In genomic region chr1:15152318-15153183, GRCh38 we compare ENCODE assay signal across 8 cellular contexts. TPM values are rescaled to one million over a fixed set of nuclear protein-coding genes. Genes with fewer than 3 reads are reported as not detected.
DNase-seq lines count a peak whose midpoint lies in the region; ATAC-seq and TF ChIP-seq lines count a peak whose summit lies in the region.

No MANE protein-coding gene starts in this region.

- H3K14ac ChIP-seq in IMR-90 (replicated peaks; ENCODE audit: low read depth, low read length) = no peak overlapping the region

- POLR2A ChIA-PET in IMR-90 (lab: Charles Lee; ENCODE audit: unreplicated experiment) = no interaction called here

- TF ChIP-seq CTCF in IMR-90 (conservative IDR thresholded peaks at IDR 0.05; ENCODE audit: low read depth, low read length) = peak; percentile 85
- peak; percentile 85 for TF ChIP-seq CTCF in chondrocyte (IDR thresholded peaks at IDR 0.05)
- TF ChIP-seq CTCF in sigmoid colon (IDR thresholded peaks at IDR 0.05) = peak; percentile 45 to 78 (median 68)

- H3K23ac ChIP-seq in IMR-90 (ENCODE audit: low read depth, low read length) = no peak overlapping the region

- in situ Hi-C loops in IMR-90 (cut with MboI; ENCODE audit: low sequenced_read_pairs) = loop anchor here (5.0 to 10.0 kb wide), 2 partner anchors 120 to 272 kb away; no protein-coding TSS in a partner anchor

- WGBS in IMR-90 (ENCODE audit: extremely low coverage in 2 of 2, insufficient read length in 1 of 2), 2 experiments = 1% methylated on average over 40 of the region's 61 CpGs; no CpG with 5 or more reads in 1 of the 2 experiments
- 0 to 1% methylated on average over 61 of the region's 61 CpGs for WGBS in sigmoid colon, 2 donors

- no peak overlapping the region for H2BK5ac ChIP-seq in IMR-90 (ENCODE audit: low read depth, low read length, poor library complexity, severe bottlenecking)

- no peak overlapping the region for H2BK120ac ChIP-seq in IMR-90 (ENCODE audit: low read depth, low read length)

- peak overlapping the region in 1 of 2 experiments; percentile 7; a peak in 1 of 4 replicates for H4K8ac ChIP-seq in IMR-90 (ENCODE audit: low read depth in 2 of 2, low read length in 2 of 2)

- peaks cover 3% of the 10 kb centered on the region for H3K36me3 Mint-ChIP-seq in chondrocyte (ENCODE audit: low read depth)

- CTCF ChIA-PET in IMR-90 (lab: Yijun Ruan, JAX) = interaction anchor here (0.7 to 2.4 kb wide), 15 partner anchors 10 to 160 kb away, joined by 3 to 14 read pairs (median 3); no protein-coding TSS in a partner anchor

- peaks cover 4% of the 10 kb centered on the region for H3K9me3 Mint-ChIP-seq in chondrocyte (ENCODE audit: low read depth)

- peak overlapping the region; percentile 66 for H3K9ac ChIP-seq in IMR-90 (ENCODE audit: low read depth, low read length)

- H4K91ac ChIP-seq in IMR-90 (ENCODE audit: insufficient read depth, low read depth, low read length) = no peak overlapping the region

- H3K4me1 ChIP-seq in IMR-90 (ENCODE audit: control insufficient read depth, insufficient read depth, low read length) (peaks cover 19% of the 10 kb centered on the region), sigmoid colon (peaks cover 4 to 49% (median 45%) of the 10 kb centered on the region in 4 donors)

- no peak for TF ChIP-seq EP300 in sigmoid colon (IDR thresholded peaks at IDR 0.05)

- peak overlapping the region; percentile 89 for H3K4me3 Mint-ChIP-seq in chondrocyte (ENCODE audit: unreplicated experiment)

- peaks cover 3% of the 10 kb centered on the region; the same call in 1 of the 2 replicates for H3K9me3 ChIP-seq in IMR-90 (ENCODE audit: control insufficient read depth, insufficient read depth, low read length)
- no peaks in the 10 kb centered on the region for H3K9me3 ChIP-seq in sigmoid colon

- H3K4ac ChIP-seq in IMR-90 (ENCODE audit: low read depth, low read length) = no peak overlapping the region; the same call in 1 of the 2 replicates

- peak; percentile 94 for DNase-seq in DMS 273 (lab: John Stamatoyannopoulos, UW; ENCODE audit: unreplicated experiment)
- DNase-seq in IMR-90 = peak; percentile 91
- peak; percentile 89 for DNase-seq in RKO (ENCODE audit: low spot score)
- no peak for DNase-seq in chondrocyte (ENCODE audit: low spot score)
- peak; percentile 76 for DNase-seq in inferior parietal cortex (ENCODE audit: extremely low spot score)
- peak; percentile 97 for DNase-seq in sigmoid colon
- no peak for DNase-seq in GOT3 (lab: John Stamatoyannopoulos, UW)

- no peak overlapping the region for H2BK15ac ChIP-seq in IMR-90 (ENCODE audit: low read depth, low read length)

- ATAC-seq in IMR-90 (ENCODE audit: low read depth) (peak; percentile 56), HG03135 (IDR thresholded peaks at IDR 0.05; ENCODE audit: unreplicated experiment) (no peak)

- H3K27me3 Mint-ChIP-seq in chondrocyte (ENCODE audit: low read depth) = peaks cover 21% of the 10 kb centered on the region

- no peak overlapping the region; the same call in 1 of the 2 replicates for H3K18ac ChIP-seq in IMR-90 (ENCODE audit: low read depth, low read length)

- peaks cover 27 to 35% of the 10 kb centered on the region in 2 experiments for H3K79me1 ChIP-seq in IMR-90 (ENCODE audit: low read depth in 1 of 2, low read length in 2 of 2)

- intact Hi-C loops in IMR-90 (cut with micrococcal nuclease) (loop anchor here (1.0 to 2.0 kb wide), 3 partner anchors 60 to 278 kb away; no protein-coding TSS in a partner anchor), sigmoid colon (cut with DNase I) (loop anchor here (1.0 to 10.0 kb wide), 5 partner anchors 62 to 372 kb away; partner anchors contain the start of genes CASP9 and DNAJC16)

- H3K56ac ChIP-seq in IMR-90 (ENCODE audit: extremely low read depth, insufficient read depth, low read length) = no peak overlapping the region

- peak overlapping the region; percentile 85 for H2AK9ac ChIP-seq in IMR-90 (replicated peaks; ENCODE audit: low read depth, low read length, poor library complexity)

- BruUV-seq in IMR-90 (replicated peaks; lab: Mats Ljungman, UMichigan) = no TSS peak

- peaks cover 17% of the 10 kb centered on the region for H3K9me1 ChIP-seq in IMR-90 (ENCODE audit: insufficient read depth, low read length)

- 0 out of 2 replicates have a peak, but pooled peaks cover 3% of the 10 kb centered on the region for H3K27me3 ChIP-seq in IMR-90 (ENCODE audit: control insufficient read depth, insufficient read depth, low read length)
- H3K27me3 ChIP-seq in sigmoid colon = no peaks in the 10 kb centered on the region

- TF ChIP-seq POLR2A in IMR-90 (IDR thresholded peaks at IDR 0.05; ENCODE audit: low read depth, low read length) (peak; percentile 36; the same call in 1 of the 2 replicates), sigmoid colon (IDR thresholded peaks at IDR 0.05) (peak; percentile 35 to 37)

- peak; percentile 83 for TF ChIP-seq RAD21 in IMR-90 (IDR thresholded peaks at IDR 0.05; ENCODE audit: low read length)

- H3K27ac Mint-ChIP-seq in chondrocyte (ENCODE audit: unreplicated experiment) = peak overlapping the region; percentile 82

- peak overlapping the region; percentile 64 for H3K27ac ChIP-seq in IMR-90 (ENCODE audit: insufficient read depth, low read length)
- H3K27ac ChIP-seq in sigmoid colon = peak overlapping the region; percentile 93 to 99 (median 96)

- no peak overlapping the region; the same call in 1 of the 2 replicates for H2AK5ac ChIP-seq in IMR-90 (ENCODE audit: low read depth, low read length)

- peaks cover 2% of the 10 kb centered on the region for H3K36me3 ChIP-seq in IMR-90 (ENCODE audit: control insufficient read depth, insufficient read depth, low read length)
- H3K36me3 ChIP-seq in sigmoid colon = no peaks in the 10 kb centered on the region

- dilution Hi-C loops in IMR-90 (cut with HindIII; ENCODE audit: low sequenced_read_pairs, unreplicated experiment) = no loop called here

- H3K4me1 Mint-ChIP-seq in chondrocyte (ENCODE audit: low read depth) = peaks cover 7% of the 10 kb centered on the region

- peaks cover 6% of the 10 kb centered on the region; the same call in 1 of the 2 replicates for H4K20me1 ChIP-seq in IMR-90 (ENCODE audit: insufficient read depth, low read length)

- H3K4me3 ChIP-seq in IMR-90 (ENCODE audit: insufficient read depth, low read depth, low read length) (peak overlapping the region; percentile 80), sigmoid colon (peak overlapping the region; percentile 44 to 93 (median 84))

- H2AFZ ChIP-seq in IMR-90 (replicated peaks; ENCODE audit: low read length, poor library complexity) = peak overlapping the region; percentile 84

- H3K4me2 ChIP-seq in IMR-90 (ENCODE audit: low read depth, low read length) = peak overlapping the region; percentile 88

- H4K5ac ChIP-seq in IMR-90 (ENCODE audit: low read depth, low read length) = no peak overlapping the region

- no peak overlapping the region for H2BK20ac ChIP-seq in IMR-90 (ENCODE audit: low read depth, low read length)

TF ChIP-seq in IMR-90, 13 proteins besides CTCF, POLR2A, EP300 and RAD21:
- no peak for TF ChIP-seq ELK1 (IDR thresholded peaks at IDR 0.05; ENCODE audit: borderline replicate concordance, low read depth, low read length)
- no peak for TF ChIP-seq CEBPB (IDR thresholded peaks at IDR 0.05; ENCODE audit: low read depth, low read length)
- TF ChIP-seq SMC3 (IDR thresholded peaks at IDR 0.05; ENCODE audit: low read depth, low read length) = peak; percentile 86
- peak; percentile 49; the same call in 1 of the 2 replicates for TF ChIP-seq MXI1 (IDR thresholded peaks at IDR 0.05; ENCODE audit: borderline replicate concordance, low read depth, low read length)
- TF ChIP-seq BHLHE40 (IDR thresholded peaks at IDR 0.05; ENCODE audit: low read depth, low read length) = peak; percentile 12; the same call in 1 of the 2 replicates

RNA-seq across cellular contexts. Expression of gene TMEM51, which starts 1.0 kb away (rescaled TPM):
- total RNA-seq in IMR-90 (2012; rRNA removed) (2.7 and 3.6 TPM in 2 replicates), chondrocyte (0.82 to 1.9 TPM (median 1.8 TPM) in 3 replicates), sigmoid colon (10 to 100 TPM; 12.3 to 20.7 (median 16.3) TPM)
- polyA plus RNA-seq in IMR-90 (2012; rRNA removed) (10.2 and 11.6 TPM in 2 replicates), sigmoid colon (10 to 100 TPM in 1 of 3 donors, 1 to 10 TPM in 2; 8.8 to 15.3 (median 9.6) TPM)
- polyA plus RNA-seq in IMR-90 (2012; cell fraction: cytosol; rRNA removed) = 12.3 and 20.7 TPM in 2 replicates
- polyA plus RNA-seq in IMR-90 (2012; cell fraction: nucleus; rRNA removed; ENCODE audit: low replicate concordance) = 8.6 and 13.7 TPM in 2 replicates

Comparison
In these comparisons a context has a peak if more than half of its experiments do, and no peak if none do; other contexts are left out.
1. DNase-seq: peak in DMS 273 (single experiment), IMR-90 (single experiment), RKO (single experiment), inferior parietal cortex (single experiment) and sigmoid colon (single experiment); none in chondrocyte (single experiment) and GOT3 (single experiment).
2. Peak in every context shown above with its lines, with median percentiles within 50 percentile points of each other: CTCF ChIP-seq.